In genomic region chr14:87170179-87170578, GRCh38 we compare ENCODE assay signal across 21 cellular contexts.
A peak's percentile ranks its signal among the peaks of the same experiment; 100 is the strongest.
DNase-seq lines count a peak whose midpoint lies in the region; ATAC-seq and TF ChIP-seq lines count a peak whose summit lies in the region.
"Had no signal": no experiment of that assay in that cellular context is flagged by ENCODE, and none has a peak within 500 bp of the region (broad histone marks: within the 10 kb centered on the region; RNA-seq: fewer than 3 reads in every experiment).

No MANE protein-coding gene starts in this region.

- intact Hi-C loops in psoas muscle (cut with DNase I): no loop called here

- H3K4me1 ChIP-seq in iPS-20b (ENCODE audit: insufficient read depth, low read length): peaks cover 13% of the 10 kb centered on the region; the same call in 1 of the 2 replicates
- no peaks in the 10 kb centered on the region for H3K4me1 ChIP-seq in psoas muscle
- H3K4me1 ChIP-seq: Caco-2 had no signal

- ATAC-seq in psoas muscle (no peak), HG03469 (IDR thresholded peaks at IDR 0.05; ENCODE audit: unreplicated experiment) (no peak)
- ATAC-seq: HepG2 had no signal

- H3K9me3 ChIP-seq in iPS-20b (ENCODE audit: insufficient read depth, low read depth, low read length) (no peaks in the 10 kb centered on the region), psoas muscle (no peaks in the 10 kb centered on the region)
- H3K9me3 ChIP-seq: Caco-2 had no signal

- 28 to 38% (median 29%) methylated on average over 3 of the region's 3 CpGs for WGBS in psoas muscle, 3 donors

- H3K27ac ChIP-seq in iPS-20b (ENCODE audit: low read length) (no peak overlapping the region), psoas muscle (no peak overlapping the region)
- H3K27ac ChIP-seq: PC-9, RWPE1 had no signal

- H3K27me3 ChIP-seq in iPS-20b (ENCODE audit: insufficient read depth, low read length) (no peaks in the 10 kb centered on the region), psoas muscle (ENCODE audit: insufficient read depth in 3 of 3, low read length in 2 of 3) (no peaks in the 10 kb centered on the region)

- TF ChIP-seq CTCF in choroid plexus epithelial cell (conservative IDR thresholded peaks at IDR 0.05; ENCODE audit: low read depth, low read length): no peak
- TF ChIP-seq CTCF in psoas muscle (IDR thresholded peaks at IDR 0.05): no peak

- no peak overlapping the region for H3K4me3 ChIP-seq in choroid plexus epithelial cell (ENCODE audit: low read depth, low read length)
- 0 out of 2 replicates have a peak overlapping the region, but pooled peaks have one; percentile 4 for H3K4me3 ChIP-seq in iPS-20b (ENCODE audit: low read length)
- H3K4me3 ChIP-seq in psoas muscle: no peak overlapping the region
- H3K4me3 ChIP-seq: PC-9 had no signal

- peak; percentile 34 for DNase-seq in ELF-1 (ENCODE audit: low read depth, low spot score)
- DNase-seq in NCI-H82 (lab: John Stamatoyannopoulos, UW): peak; percentile 80
- peak; percentile 11 for DNase-seq in choroid plexus epithelial cell (ENCODE audit: low read depth)
- no peak for DNase-seq in NCI-H187 treated with DMSO at 0.1 percent for 48 hours (lab: John Stamatoyannopoulos, UW)
- DNase-seq in psoas muscle: no peak
- no peak for DNase-seq in stimulated activated CD4-positive, alpha-beta T cell treated with anti-CD3 and anti-CD28 coated beads, Interleukin-4, amount 100 ng/mL, for 1 hour
- DNase-seq: Caco-2; CD4-positive, alpha-beta T cell; GF-D8; GOT3; MV-4-11; NCI-H1417; NCI-H187; NCI-H2171 treated with DMSO at 0.1 percent for 48 hours; NCI-H446 treated with DMSO at 0.1 percent for 48 hours; NCI-H748 treated with DMSO at 0.1 percent for 48 hours; PC-9 had no signal

- H3K36me3 ChIP-seq in iPS-20b (ENCODE audit: insufficient read depth, low read depth, low read length) (no peaks in the 10 kb centered on the region), psoas muscle (ENCODE audit: insufficient read depth in 1 of 2, low read depth in 1 of 2) (no peaks in the 10 kb centered on the region)

- H3K9ac ChIP-seq in iPS-20b (ENCODE audit: low read depth, low read length): no peak overlapping the region

Comparison
In these comparisons a context has a peak if more than half of its experiments do, and no peak if none do; other contexts are left out.
1. DNase-seq: peak in ELF-1 (single experiment), NCI-H82 (single experiment) and choroid plexus epithelial cell (single experiment); none in NCI-H187 treated with DMSO at 0.1 percent for 48 hours (single experiment), psoas muscle (0 of 2) and stimulated activated CD4-positive, alpha-beta T cell treated with anti-CD3 and anti-CD28 coated beads, Interleukin-4, amount 100 ng/mL, for 1 hour (single experiment).